In genomic region chr3:157220211-157220610, GRCh38 we compare ENCODE assay signal across 19 cellular contexts.
"Had no signal": no experiment of that assay in that cellular context is flagged by ENCODE, and none has a peak within 500 bp of the region (broad histone marks: within the 10 kb centered on the region; RNA-seq: fewer than 3 reads in every experiment).

No MANE protein-coding gene starts in this region.

- H3K36me3 ChIP-seq: esophagus muscularis mucosa, left ventricle myocardium inferior, spleen, thoracic aorta had no signal

- H3K27me3 ChIP-seq: esophagus muscularis mucosa, spleen had no signal

- H3K9ac ChIP-seq: parathyroid adenoma had no signal

- H3K4me1 ChIP-seq: esophagus muscularis mucosa, left ventricle myocardium inferior, parathyroid adenoma, spleen had no signal

- H2AFZ ChIP-seq: parathyroid adenoma had no signal

- H3K9me3 ChIP-seq: esophagus muscularis mucosa, left ventricle myocardium inferior, spleen, thoracic aorta had no signal

- H3K79me2 ChIP-seq: parathyroid adenoma had no signal

- ATAC-seq: activated CD8-positive, alpha-beta T cell treated with anti-CD3 and anti-CD28 coated beads for 36 hours; activated naive CD4-positive, alpha-beta T cell treated with anti-CD3 and anti-CD28 coated beads, Interleukin-2, amount 50 U/mL, for 72 hours; right cardiac atrium; stimulated activated naive CD8-positive, alpha-beta T cell treated with anti-CD3 and anti-CD28 coated beads, Interleukin-15, Interleukin-2, amounts not matched to agents 100 U/mL and 50 U/mL, for 24 hours had no signal

- H3K27ac ChIP-seq: esophagus muscularis mucosa, left ventricle myocardium inferior, parathyroid adenoma, spleen, thoracic aorta had no signal

- H3K4me3 ChIP-seq: esophagus muscularis mucosa, left ventricle myocardium inferior, lung, spleen, thoracic aorta had no signal

- DNase-seq: activated B cell treated with CpG ODN at 0.5 μM for 24 hours; activated CD4-positive, alpha-beta T cell treated with anti-CD3 and anti-CD28 coated beads, Interleukin-2, amount 50 U/mL, for 1 hour; activated CD8-positive, alpha-beta T cell treated with anti-CD3 and anti-CD28 coated beads for 36 hours; activated naive CD4-positive, alpha-beta T cell; activated T-cell treated with anti-CD3 and anti-CD28 coated beads, Interleukin-2, amount 50 U/mL, for 48 hours; endodermal cell; foreskin melanocyte; islet precursor cell; left ventricle myocardium inferior; mesendoderm; right cardiac atrium; spleen; stimulated activated naive CD8-positive, alpha-beta T cell treated with anti-CD3 and anti-CD28 coated beads, Interleukin-15, Interleukin-2, amounts not matched to agents 100 U/mL and 50 U/mL, for 24 hours; trophoblast cell had no signal
